ENCODE assay signal across 15 cellular contexts in the genomic region with DNA sequence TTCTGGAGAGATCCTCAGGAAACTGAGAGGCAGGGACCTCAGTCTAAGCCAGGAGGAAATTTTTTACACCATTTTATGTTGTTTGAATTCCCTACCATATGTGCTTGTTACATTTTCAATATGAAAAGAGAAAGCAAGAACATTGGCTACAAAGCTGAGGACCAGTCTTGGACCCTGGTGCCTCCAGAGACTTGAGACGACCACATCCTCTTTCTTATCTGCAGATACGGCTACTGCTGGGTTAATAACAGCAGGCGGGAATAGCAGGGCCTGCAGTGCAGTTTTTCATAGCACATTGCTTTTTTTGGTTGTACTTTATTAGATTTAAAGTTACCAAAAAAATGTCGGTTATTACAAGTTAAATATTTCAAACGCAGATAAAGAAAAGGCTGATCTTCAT. TPM values are rescaled to one million over a fixed set of nuclear protein-coding genes. Genes with fewer than 3 reads are reported as not detected.
DNase-seq lines count a peak whose midpoint lies in the region; ATAC-seq and TF ChIP-seq lines count a peak whose summit lies in the region.
"Had no signal": no experiment of that assay in that cellular context is flagged by ENCODE, and none has a peak within 500 bp of the region (broad histone marks: within the 10 kb centered on the region; RNA-seq: fewer than 3 reads in every experiment).

No MANE protein-coding gene starts in this region.

- H3K9me3 Mint-ChIP-seq in IgD-negative memory B cell = no peaks in the 10 kb centered on the region
- no peaks in the 10 kb centered on the region for H3K9me3 Mint-ChIP-seq in WTC11
- H3K9me3 Mint-ChIP-seq: HFFc6 had no signal

- H3K27me3 Mint-ChIP-seq in IgD-negative memory B cell = no peaks in the 10 kb centered on the region
- no peaks in the 10 kb centered on the region for H3K27me3 Mint-ChIP-seq in WTC11 (ENCODE audit: low read depth)

- peak overlapping the region in 2 of 4 donors; percentile 33 to 82 for H3K4me3 Mint-ChIP-seq in IgD-negative memory B cell
- peak overlapping the region; percentile 29 for H3K4me3 Mint-ChIP-seq in WTC11

- peaks cover 55% of the 10 kb centered on the region for H3K36me3 ChIP-seq in iPS-20b (ENCODE audit: insufficient read depth, low read depth, low read length)
- H3K36me3 ChIP-seq: ovary had no signal

- CTCF ChIA-PET in WTC11 (lab: Charles Lee) = interaction anchor here (0.7 to 2.8 kb wide), 40 partner anchors 7 to 427 kb away, joined by 3 to 28 read pairs (median 4); a partner anchor contains a TSS

- POLR2A ChIA-PET in WTC11 (lab: Charles Lee) = interaction anchor here (0.9 kb wide), 1 partner anchor 104 kb away, joined by 6 read pairs; no protein-coding TSS in a partner anchor

- peaks cover 10% of the 10 kb centered on the region; the same call in 1 of the 2 replicates for H3K4me1 ChIP-seq in iPS-20b (ENCODE audit: insufficient read depth, low read length)

- no peaks in the 10 kb centered on the region for H3K9me3 ChIP-seq in iPS-20b (ENCODE audit: insufficient read depth, low read depth, low read length)
- H3K9me3 ChIP-seq: ovary, SK-N-SH had no signal

- ATAC-seq in WTC11 = no peak
- ATAC-seq in GM18868 (IDR thresholded peaks at IDR 0.05; ENCODE audit: unreplicated experiment) = no peak
- no peak for ATAC-seq in GM21367 (IDR thresholded peaks at IDR 0.05; ENCODE audit: unreplicated experiment)

- H3K27ac Mint-ChIP-seq in IgD-negative memory B cell = peak overlapping the region in 2 of 3 donors; percentile 68 to 91
- peak overlapping the region; percentile 98 for H3K27ac Mint-ChIP-seq in WTC11
- H3K27ac Mint-ChIP-seq: HFFc6 had no signal

- peak overlapping the region; percentile 8; the same call in 1 of the 2 replicates for H3K9ac ChIP-seq in iPS-20b (ENCODE audit: low read depth, low read length)
- H3K9ac ChIP-seq: SK-N-SH had no signal

- H3K27me3 ChIP-seq in iPS-20b (ENCODE audit: insufficient read depth, low read length) = no peaks in the 10 kb centered on the region
- H3K27me3 ChIP-seq: ovary had no signal

- DNase-seq in GM12864 (ENCODE audit: low read depth) = peak; percentile 49
- no peak for DNase-seq in WTC11 (ENCODE audit: low spot score)
- DNase-seq in posterior cingulate gyrus = no peak
- DNase-seq in activated gamma-delta T cell (lab: John Stamatoyannopoulos, UW) = no peak
- DNase-seq: CD4-positive, alpha-beta memory T cell; effector CD4-positive, alpha-beta T cell; NCI-H1417; ovary; SK-N-SH had no signal

- H3K27ac ChIP-seq in iPS-20b (ENCODE audit: low read length) = no peak overlapping the region
- H3K27ac ChIP-seq: ovary had no signal

- TF ChIP-seq CTCF in GM12864 (IDR thresholded peaks at IDR 0.05; ENCODE audit: low read depth, low read length, missing control alignments) (no peak), WTC11 (IDR thresholded peaks at IDR 0.05) (no peak)

- H3K4me1 Mint-ChIP-seq in IgD-negative memory B cell (peaks cover 18 to 36% (median 32%) of the 10 kb centered on the region in 3 donors), WTC11 (peaks cover 35% of the 10 kb centered on the region)

- peak overlapping the region; percentile 6; the same call in 1 of the 2 replicates for H3K4me3 ChIP-seq in GM12864 (ENCODE audit: low read depth, low read length)
- H3K4me3 ChIP-seq in iPS-20b (ENCODE audit: low read length) = peak overlapping the region; percentile 54; the same call in 1 of the 2 replicates
- H3K4me3 ChIP-seq: ovary, smooth muscle cell had no signal

- intact Hi-C loops in posterior cingulate gyrus (cut with DNase I) = loop anchor here (10.0 kb wide), 1 partner anchor 199 kb away; a partner anchor contains a TSS

- H3K36me3 Mint-ChIP-seq in IgD-negative memory B cell (no peaks in the 10 kb centered on the region), WTC11 (peaks cover 46% of the 10 kb centered on the region)

TF ChIP-seq in WTC11, 78 proteins besides CTCF, POLR2A, EP300 and RAD21:
- TF ChIP-seq ZNF671 (CRISPR knock-in tag; IDR thresholded peaks at IDR 0.05) (no peak), ZNF219 (CRISPR knock-in tag; IDR thresholded peaks at IDR 0.05; ENCODE audit: borderline replicate concordance) (no peak), ETV6 (CRISPR knock-in tag; IDR thresholded peaks at IDR 0.05) (0 out of 2 replicates have a peak, but pooled peaks have one; percentile 9)
- TF ChIP-seq, protein P1, sequence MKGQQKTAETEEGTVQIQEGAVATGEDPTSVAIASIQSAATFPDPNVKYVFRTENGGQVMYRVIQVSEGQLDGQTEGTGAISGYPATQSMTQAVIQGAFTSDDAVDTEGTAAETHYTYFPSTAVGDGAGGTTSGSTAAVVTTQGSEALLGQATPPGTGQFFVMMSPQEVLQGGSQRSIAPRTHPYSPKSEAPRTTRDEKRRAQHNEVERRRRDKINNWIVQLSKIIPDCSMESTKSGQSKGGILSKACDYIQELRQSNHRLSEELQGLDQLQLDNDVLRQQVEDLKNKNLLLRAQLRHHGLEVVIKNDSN (CRISPR knock-in tag; IDR thresholded peaks at IDR 0.05) = no peak
- TF ChIP-seq, protein P2, sequence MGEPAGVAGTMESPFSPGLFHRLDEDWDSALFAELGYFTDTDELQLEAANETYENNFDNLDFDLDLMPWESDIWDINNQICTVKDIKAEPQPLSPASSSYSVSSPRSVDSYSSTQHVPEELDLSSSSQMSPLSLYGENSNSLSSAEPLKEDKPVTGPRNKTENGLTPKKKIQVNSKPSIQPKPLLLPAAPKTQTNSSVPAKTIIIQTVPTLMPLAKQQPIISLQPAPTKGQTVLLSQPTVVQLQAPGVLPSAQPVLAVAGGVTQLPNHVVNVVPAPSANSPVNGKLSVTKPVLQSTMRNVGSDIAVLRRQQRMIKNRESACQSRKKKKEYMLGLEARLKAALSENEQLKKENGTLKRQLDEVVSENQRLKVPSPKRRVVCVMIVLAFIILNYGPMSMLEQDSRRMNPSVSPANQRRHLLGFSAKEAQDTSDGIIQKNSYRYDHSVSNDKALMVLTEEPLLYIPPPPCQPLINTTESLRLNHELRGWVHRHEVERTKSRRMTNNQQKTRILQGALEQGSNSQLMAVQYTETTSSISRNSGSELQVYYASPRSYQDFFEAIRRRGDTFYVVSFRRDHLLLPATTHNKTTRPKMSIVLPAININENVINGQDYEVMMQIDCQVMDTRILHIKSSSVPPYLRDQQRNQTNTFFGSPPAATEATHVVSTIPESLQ (CRISPR knock-in tag; IDR thresholded peaks at IDR 0.05) = no peak

RNA-seq across cellular contexts. Expression of a gene that starts 3.9 kb away (rescaled TPM):
- 9.8 TPM for polyA plus RNA-seq in IgD-negative memory B cell
- total RNA-seq in WTC11 (2021) = 76.5 to 78.3 TPM (median 76.7 TPM) in 3 replicates

RNA-seq across cellular contexts. Expression of a gene that starts 53.4 kb away (rescaled TPM):
- 14.3 TPM for polyA plus RNA-seq in IgD-negative memory B cell
- total RNA-seq in WTC11 (2021) = 8.6 to 10.3 TPM (median 8.9 TPM) in 3 replicates
